In genomic region chr17:3857261-3858105, GRCh38 we compare ENCODE assay signal across 23 cellular contexts. TPM values are rescaled to one million over a fixed set of nuclear protein-coding genes. Genes with fewer than 3 reads are reported as not detected.
"Had no signal": no experiment of that assay in that cellular context is flagged by ENCODE, and none has a peak within 500 bp of the region (broad histone marks: within the 10 kb centered on the region; RNA-seq: fewer than 3 reads in every experiment).

No MANE protein-coding gene starts in this region.

- H3K27ac ChIP-seq: foreskin keratinocyte, psoas muscle, right lobe of liver, tibial artery, WERI-Rb-1 had no signal

- H3K4me1 ChIP-seq: foreskin keratinocyte, psoas muscle, right lobe of liver, tibial artery had no signal

- DNase-seq: activated CD4-positive, alpha-beta T cell treated with anti-CD3 and anti-CD28 coated beads, Interleukin-2, amount 50 U/mL, for 4 hours; activated gamma-delta T cell; activated T-cell treated with anti-CD3 and anti-CD28 coated beads, Interleukin-2, amount 50 U/mL, for 72 hours; dermis blood vessel endothelial cell; effector memory CD4-positive, alpha-beta T cell; foreskin keratinocyte; glutamatergic neuron; hypothalamus; right lobe of liver; stimulated activated CD4-positive, alpha-beta T cell treated with anti-CD3 and anti-CD28 coated beads, Interleukin-4, amount 100 ng/mL, for 24 hours; T-helper 2 cell; tibial artery; WERI-Rb-1 had no signal

- H3K4me2 ChIP-seq: smooth muscle cell had no signal

- H3K9me3 ChIP-seq: psoas muscle, right lobe of liver, tibial artery had no signal

- ATAC-seq: activated T-cell treated with anti-CD3 and anti-CD28 coated beads, Interleukin-2, amount 50 U/mL, for 72 hours; foreskin keratinocyte; left lobe of liver; psoas muscle; stimulated activated memory B cell treated with anti-CD40 and anti-IgM and Interleukin-4, amounts not matched to agents 10 μg/mL and 1 μg/mL and 100 μg/mL, for 72 hours had no signal

- FAIRE-seq: astrocyte, bronchial epithelial cell, keratinocyte had no signal

- H3K27me3 ChIP-seq: foreskin keratinocyte, right lobe of liver, tibial artery had no signal

- H3K4me3 ChIP-seq: lung, psoas muscle, right lobe of liver, smooth muscle cell, tibial artery had no signal

- H3K36me3 ChIP-seq: right lobe of liver had no signal

RNA-seq across cellular contexts. Expression of gene P2RX1, which starts 58.8 kb away (rescaled TPM):
- total RNA-seq: activated CD8-positive, alpha-beta memory T cell treated with anti-CD3 and anti-CD28 coated beads for 36 hours; astrocyte; bronchial epithelial cell; dermis blood vessel endothelial cell; foreskin keratinocyte had no signal
- polyA plus RNA-seq: fibroblast of lung, foreskin keratinocyte, keratinocyte had no signal
